ENCODE assay signal across 8 cellular contexts in the genomic region with DNA sequence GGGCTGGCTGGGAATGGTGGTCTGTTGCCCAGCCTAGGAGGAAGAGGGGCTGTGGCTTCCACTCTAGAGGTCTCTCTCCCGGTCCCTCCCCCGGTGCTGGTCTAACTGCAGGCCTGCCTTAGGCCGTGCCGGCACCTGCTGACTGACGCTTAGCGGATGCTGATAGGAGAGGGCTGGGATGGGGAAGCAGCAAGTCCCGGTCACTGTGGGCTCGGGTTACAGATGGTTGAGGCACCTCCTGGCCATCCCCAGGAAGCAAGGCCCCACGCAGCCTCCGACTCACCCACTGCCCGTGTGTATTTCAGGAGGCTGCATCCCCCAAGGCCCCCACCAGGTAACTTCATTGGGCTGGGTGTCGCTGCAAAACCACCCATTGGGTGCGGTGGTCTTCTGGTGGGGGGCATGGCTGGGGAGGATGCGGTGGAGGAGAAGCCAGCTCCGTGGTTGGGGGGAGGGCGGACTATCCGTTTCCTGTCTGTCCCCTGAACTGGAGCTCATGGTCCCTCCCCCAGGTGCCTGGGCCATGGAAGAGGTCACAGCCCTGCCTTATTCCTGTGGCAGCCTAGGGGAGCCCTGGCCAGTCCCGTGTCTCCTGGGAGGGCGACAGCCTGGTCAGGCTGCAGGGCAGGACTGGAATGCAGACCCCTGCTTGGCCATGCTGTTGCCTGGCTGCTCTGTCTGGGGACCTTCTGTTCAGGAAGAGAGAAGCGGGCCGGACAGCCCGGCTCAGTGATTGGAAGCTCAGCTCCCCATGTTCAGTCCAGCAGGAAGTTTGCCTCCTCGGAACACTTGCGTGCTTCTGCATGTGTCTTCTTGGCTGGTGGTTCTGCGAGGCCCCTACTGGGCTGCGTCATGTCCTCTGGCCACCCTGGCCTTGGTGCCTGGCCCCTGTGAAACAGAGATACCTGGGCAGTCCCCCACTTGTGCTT.
DNase-seq lines count a peak whose midpoint lies in the region; ATAC-seq and TF ChIP-seq lines count a peak whose summit lies in the region.

No MANE protein-coding gene starts in this region.

- no peak for TF ChIP-seq POLR2A in spleen (IDR thresholded peaks at IDR 0.05)

- DNase-seq in activated CD4-positive, alpha-beta T cell treated with anti-CD3 and anti-CD28 coated beads for 36 hours, result no peak
- DNase-seq in activated CD4-positive, alpha-beta T cell treated with anti-CD3 and anti-CD28 coated beads for 1 hour, result no peak
- DNase-seq in NCI-H82 (lab: John Stamatoyannopoulos, UW) (peak; percentile 72), epithelial cell of prostate (ENCODE audit: low read depth, low spot score) (no peak), spleen (no peak), MG63 (no peak)
- DNase-seq in activated naive CD4-positive, alpha-beta T cell treated with anti-CD3 and anti-CD28 coated beads for 36 hours, result no peak

- H3K27me3 ChIP-seq in spleen (replicated peaks in 1 of 7) (no peaks in the 10 kb centered on the region), MG63 (no peaks in the 10 kb centered on the region)

- no peaks in the 10 kb centered on the region for H3K27me3 Mint-ChIP-seq in activated CD4-positive, alpha-beta T cell treated with anti-CD3 and anti-CD28 coated beads for 36 hours
- no peaks in the 10 kb centered on the region for H3K27me3 Mint-ChIP-seq in activated naive CD4-positive, alpha-beta T cell treated with anti-CD3 and anti-CD28 coated beads for 36 hours (ENCODE audit: low read depth)

- H3K36me3 ChIP-seq in spleen (peaks cover 0 to 58% (median 6%) of the 10 kb centered on the region in 6 donors), MG63 (peaks cover 95% of the 10 kb centered on the region)

- peak overlapping the region; percentile 85 for H3K27ac Mint-ChIP-seq in activated CD4-positive, alpha-beta T cell treated with anti-CD3 and anti-CD28 coated beads for 36 hours
- H3K27ac Mint-ChIP-seq in activated naive CD4-positive, alpha-beta T cell treated with anti-CD3 and anti-CD28 coated beads for 36 hours, result no peak overlapping the region

- CTCF ChIA-PET in activated CD4-positive, alpha-beta T cell treated with anti-CD3 and anti-CD28 coated beads for 36 hours (lab: Charles Lee), result interaction anchor here (1.1 to 3.0 kb wide), 3 partner anchors 10 to 21 kb away, joined by 3 to 26 read pairs (median 8); no protein-coding TSS in a partner anchor
- CTCF ChIA-PET in activated naive CD4-positive, alpha-beta T cell treated with anti-CD3 and anti-CD28 coated beads for 36 hours (lab: Charles Lee), result interaction anchor here (0.6 to 3.0 kb wide), 5 partner anchors 10 to 89 kb away, joined by 4 to 29 read pairs (median 10); no protein-coding TSS in a partner anchor

- WGBS in spleen, 5 donors, result 61 to 79% (median 68%) methylated on average over 12 to 26 of the region's 26 CpGs

- no peak for TF ChIP-seq CTCF in spleen (IDR thresholded peaks at IDR 0.05 in 8 of 11, conservative IDR thresholded peaks at IDR 0.05 in 3 of 11)

- H3K9me3 Mint-ChIP-seq in activated CD4-positive, alpha-beta T cell treated with anti-CD3 and anti-CD28 coated beads for 36 hours (ENCODE audit: low read depth), result no peaks in the 10 kb centered on the region
- H3K9me3 Mint-ChIP-seq in activated naive CD4-positive, alpha-beta T cell treated with anti-CD3 and anti-CD28 coated beads for 36 hours, result no peaks in the 10 kb centered on the region

- peaks cover 59% of the 10 kb centered on the region for H3K4me1 Mint-ChIP-seq in activated CD4-positive, alpha-beta T cell treated with anti-CD3 and anti-CD28 coated beads for 36 hours
- peaks cover 49% of the 10 kb centered on the region for H3K4me1 Mint-ChIP-seq in activated naive CD4-positive, alpha-beta T cell treated with anti-CD3 and anti-CD28 coated beads for 36 hours (ENCODE audit: low read depth)

- no peaks in the 10 kb centered on the region for H3K36me3 Mint-ChIP-seq in activated CD4-positive, alpha-beta T cell treated with anti-CD3 and anti-CD28 coated beads for 36 hours (ENCODE audit: low read depth)
- H3K36me3 Mint-ChIP-seq in activated naive CD4-positive, alpha-beta T cell treated with anti-CD3 and anti-CD28 coated beads for 36 hours (ENCODE audit: low read depth), result no peaks in the 10 kb centered on the region

- no peak for ATAC-seq in activated CD4-positive, alpha-beta T cell treated with anti-CD3 and anti-CD28 coated beads for 36 hours
- ATAC-seq in GM21717 (IDR thresholded peaks at IDR 0.05; ENCODE audit: unreplicated experiment), result no peak

- peaks cover 36 to 100% (median 68%) of the 10 kb centered on the region in 6 donors for H3K4me1 ChIP-seq in spleen

- POLR2A ChIA-PET in activated CD4-positive, alpha-beta T cell treated with anti-CD3 and anti-CD28 coated beads for 36 hours (lab: Charles Lee), result interaction anchor here (1.5 kb wide), 1 partner anchor 12 kb away, joined by 3 read pairs; no protein-coding TSS in a partner anchor

- no peak overlapping the region for H3K4me3 Mint-ChIP-seq in activated CD4-positive, alpha-beta T cell treated with anti-CD3 and anti-CD28 coated beads for 36 hours
- H3K4me3 Mint-ChIP-seq in activated naive CD4-positive, alpha-beta T cell treated with anti-CD3 and anti-CD28 coated beads for 36 hours, result no peak overlapping the region

- intact Hi-C loops in activated CD4-positive, alpha-beta T cell treated with anti-CD3 and anti-CD28 coated beads for 36 hours (cut with DNase I, micrococcal nuclease), result no loop called here
- intact Hi-C loops in spleen (cut with DNase I; ENCODE audit: low total_unique reads), result no loop called here
- intact Hi-C loops in activated naive CD4-positive, alpha-beta T cell treated with anti-CD3 and anti-CD28 coated beads for 36 hours (cut with micrococcal nuclease), result loop anchor here (2.0 kb wide), 1 partner anchor 15 kb away; no protein-coding TSS in a partner anchor

- H3K27ac ChIP-seq in epithelial cell of prostate (peak overlapping the region; percentile 91), spleen (peak overlapping the region in 6 of 8 donors; percentile 13 to 82 (median 59))

- H3K4me3 ChIP-seq in spleen (no peak overlapping the region), MG63 (no peak overlapping the region)

- H3K9me3 ChIP-seq in spleen, result no peaks in the 10 kb centered on the region
- no peaks in the 10 kb centered on the region for H3K9me3 ChIP-seq in MG63
